ENCODE assay signal across 11 cellular contexts in genomic region chr10:14302035-14302434, GRCh38. TPM values are rescaled to one million over a fixed set of nuclear protein-coding genes. Genes with fewer than 3 reads are reported as not detected.
DNase-seq lines count a peak whose midpoint lies in the region; ATAC-seq and TF ChIP-seq lines count a peak whose summit lies in the region.
"Had no signal": no experiment of that assay in that cellular context is flagged by ENCODE, and none has a peak within 500 bp of the region (broad histone marks: within the 10 kb centered on the region; RNA-seq: fewer than 3 reads in every experiment).

No MANE protein-coding gene starts in this region.

- H3K4me3 ChIP-seq in left ventricle myocardium inferior: no peak overlapping the region
- no peak overlapping the region for H3K4me3 ChIP-seq in heart right ventricle
- H3K4me3 ChIP-seq in Panc1 (ENCODE audit: low read depth in 2 of 2, low read length in 2 of 2): no peak overlapping the region
- no peak overlapping the region for H3K4me3 ChIP-seq in fibroblast of mammary gland (ENCODE audit: control insufficient read depth, low read depth, low read length)
- H3K4me3 ChIP-seq: uterus had no signal

- H3K27me3 Mint-ChIP-seq in type B pancreatic cell: peaks cover 9% of the 10 kb centered on the region
- peaks cover 17 to 41% of the 10 kb centered on the region in 2 donors for H3K27me3 Mint-ChIP-seq in effector memory CD8-positive, alpha-beta T cell

- no peaks in the 10 kb centered on the region for H3K9me3 Mint-ChIP-seq in type B pancreatic cell
- H3K9me3 Mint-ChIP-seq in effector memory CD8-positive, alpha-beta T cell: no peaks in the 10 kb centered on the region
- H3K9me3 Mint-ChIP-seq: CD4-positive, CD25-positive, alpha-beta regulatory T cell had no signal

- no peaks in the 10 kb centered on the region for H3K36me3 Mint-ChIP-seq in type B pancreatic cell
- H3K36me3 Mint-ChIP-seq in effector memory CD8-positive, alpha-beta T cell (ENCODE audit: insufficient read depth): no peaks in the 10 kb centered on the region
- H3K36me3 Mint-ChIP-seq: CD4-positive, CD25-positive, alpha-beta regulatory T cell had no signal

- H3K27ac Mint-ChIP-seq in type B pancreatic cell: no peak overlapping the region
- H3K27ac Mint-ChIP-seq in effector memory CD8-positive, alpha-beta T cell: no peak overlapping the region
- H3K27ac Mint-ChIP-seq: CD4-positive, CD25-positive, alpha-beta regulatory T cell had no signal

- ATAC-seq in heart right ventricle (no peak), Panc1 (no peak), GM19328 (IDR thresholded peaks at IDR 0.05; ENCODE audit: unreplicated experiment) (no peak)
- ATAC-seq in effector memory CD8-positive, alpha-beta T cell (replicated peaks): no peak

- TF ChIP-seq CTCF in left ventricle myocardium inferior (IDR thresholded peaks at IDR 0.05; ENCODE audit: borderline replicate concordance): peak; percentile 24
- TF ChIP-seq CTCF in heart right ventricle (IDR thresholded peaks at IDR 0.05): peak in 2 of 9 donors; percentile 15 to 20
- peak; percentile 15; the same call in 1 of the 2 replicates for TF ChIP-seq CTCF in Panc1 (IDR thresholded peaks at IDR 0.05)
- TF ChIP-seq CTCF in fibroblast of mammary gland (conservative IDR thresholded peaks at IDR 0.05; ENCODE audit: control insufficient read depth, insufficient read depth, low read depth, low read length): peak; percentile 49
- TF ChIP-seq CTCF in type B pancreatic cell (conservative IDR thresholded peaks at IDR 0.05): peak; percentile 63

- H3K27ac ChIP-seq in left ventricle myocardium inferior (replicated peaks) (no peak overlapping the region), heart right ventricle (no peak overlapping the region), Panc1 (ENCODE audit: low read length) (no peak overlapping the region)
- H3K27ac ChIP-seq: uterus had no signal

- intact Hi-C loops in left ventricle myocardium inferior (cut with micrococcal nuclease) (no loop called here), heart right ventricle (cut with DNase I) (no loop called here), Panc1 (cut with micrococcal nuclease; ENCODE audit: unreplicated experiment) (no loop called here)

- in situ Hi-C loops in Panc1 (cut with HindIII; ENCODE audit: low pct_unique_long_range_greater_than_20kb, low sequenced_read_pairs): no loop called here

- no peak overlapping the region for H3K4me3 Mint-ChIP-seq in type B pancreatic cell
- H3K4me3 Mint-ChIP-seq in effector memory CD8-positive, alpha-beta T cell: no peak overlapping the region
- H3K4me3 Mint-ChIP-seq: CD4-positive, CD25-positive, alpha-beta regulatory T cell had no signal

- CTCF ChIA-PET in Panc1 (lab: Charles Lee): no interaction called here

- H3K4me1 Mint-ChIP-seq in type B pancreatic cell (ENCODE audit: unreplicated experiment): peaks cover 2% of the 10 kb centered on the region
- H3K4me1 Mint-ChIP-seq in effector memory CD8-positive, alpha-beta T cell (ENCODE audit: low read depth in 2 of 2): no peaks in the 10 kb centered on the region
- H3K4me1 Mint-ChIP-seq: CD4-positive, CD25-positive, alpha-beta regulatory T cell had no signal

- DNase-seq in left ventricle myocardium inferior (no peak), heart right ventricle (no peak), Panc1 (ENCODE audit: low read depth, low spot score) (no peak), fibroblast of mammary gland (ENCODE audit: low read depth) (peak; percentile 14), type B pancreatic cell (ENCODE audit: extremely low spot score, unreplicated experiment) (no peak), nucleus accumbens (lab: John Stamatoyannopoulos, UW) (no peak)
- no peak for DNase-seq in effector memory CD8-positive, alpha-beta T cell
- DNase-seq: CD4-positive, CD25-positive, alpha-beta regulatory T cell; NCI-H1694 treated with DMSO at 0.1 percent for 48 hours; uterus had no signal

- H3K4me1 ChIP-seq in left ventricle myocardium inferior (no peaks in the 10 kb centered on the region), heart right ventricle (peaks cover 0 to 9% (median 0%) of the 10 kb centered on the region in 9 donors), Panc1 (ENCODE audit: control insufficient read depth, insufficient read depth, low read length) (no peaks in the 10 kb centered on the region)
- H3K4me1 ChIP-seq: uterus had no signal

- BruUV-seq in Panc1 (replicated peaks; lab: Mats Ljungman, UMichigan): no TSS peak

- H3K9me3 ChIP-seq in left ventricle myocardium inferior (replicated peaks): no peaks in the 10 kb centered on the region
- H3K9me3 ChIP-seq in heart right ventricle: peaks cover 0 to 4% (median 0%) of the 10 kb centered on the region in 11 donors
- no peaks in the 10 kb centered on the region for H3K9me3 ChIP-seq in Panc1 (ENCODE audit: control insufficient read depth, insufficient read depth, low read depth, low read length)
- H3K9me3 ChIP-seq: uterus had no signal

- 51 to 65% methylated on average over 2 of the region's 2 CpGs for WGBS in heart right ventricle, 2 donors

- POLR2A ChIA-PET in Panc1 (lab: Charles Lee): no interaction called here

- H3K36me3 ChIP-seq in left ventricle myocardium inferior (no peaks in the 10 kb centered on the region), heart right ventricle (no peaks in the 10 kb centered on the region), Panc1 (ENCODE audit: control insufficient read depth, insufficient read depth, low read length) (no peaks in the 10 kb centered on the region)
- H3K36me3 ChIP-seq: uterus had no signal

- H3K27me3 ChIP-seq in left ventricle myocardium inferior (ENCODE audit: low read depth): peaks cover 60% of the 10 kb centered on the region
- peaks cover 0 to 28% (median 14%) of the 10 kb centered on the region in 7 donors for H3K27me3 ChIP-seq in heart right ventricle
- H3K27me3 ChIP-seq in Panc1 (ENCODE audit: control insufficient read depth, insufficient read depth, low read length): 0 out of 2 replicates have a peak, but pooled peaks cover 2% of the 10 kb centered on the region
- H3K27me3 ChIP-seq: uterus had no signal

RNA-seq across cellular contexts. Expression of gene FRMD4A, which starts 28.7 kb away (rescaled TPM):
- total RNA-seq in left ventricle myocardium inferior (26.1 TPM), heart right ventricle (10 to 100 TPM; 20.8 to 43.4 (median 31.7) TPM), Panc1 (2021; ENCODE audit: unreplicated experiment) (7.1 TPM), type B pancreatic cell (ENCODE audit: low replicate concordance) (37.8 and 88.9 TPM in 2 replicates)
- polyA plus RNA-seq in heart right ventricle: 10 to 100 TPM; 17.4 to 18.2 TPM
- 13.8 TPM for polyA plus RNA-seq in Panc1 (2012; ENCODE audit: insufficient read length)
